In the genomic region with DNA sequence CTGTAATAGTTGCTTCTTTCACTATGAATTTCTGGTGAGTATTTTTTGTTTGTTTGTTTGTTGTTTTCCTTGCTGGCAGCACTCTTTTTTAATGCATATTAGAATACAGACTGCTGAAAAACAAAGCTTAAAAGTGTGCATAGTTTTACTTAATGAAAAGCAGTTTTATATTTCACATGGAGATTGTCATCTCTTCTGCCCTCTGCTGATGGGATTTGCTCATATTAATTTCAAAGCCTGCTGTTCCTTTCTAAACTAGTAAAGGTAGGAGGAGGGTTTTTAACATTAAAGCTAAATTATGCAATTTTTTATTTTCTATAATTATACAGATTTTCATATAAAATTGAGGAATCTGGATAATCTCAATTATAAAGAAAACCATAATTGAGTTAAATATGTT, we compare ENCODE assay signal across 11 cellular contexts.
DNase-seq lines count a peak whose midpoint lies in the region; TF ChIP-seq lines count a peak whose summit lies in the region.
"Had no signal": no experiment of that assay in that cellular context is flagged by ENCODE, and none has a peak within 500 bp of the region (broad histone marks: within the 10 kb centered on the region; RNA-seq: fewer than 3 reads in every experiment).

No MANE protein-coding gene starts in this region.

- H3K4me1 Mint-ChIP-seq in osteocyte (ENCODE audit: unreplicated experiment), result peaks cover 2% of the 10 kb centered on the region

- DNase-seq in DMS 273 (lab: John Stamatoyannopoulos, UW; ENCODE audit: unreplicated experiment) (peak; percentile 38), DMS 273 treated with DMSO at 0.1 percent for 48 hours (lab: John Stamatoyannopoulos, UW) (no peak), NCI-H2171 treated with DMSO at 0.1 percent for 48 hours (lab: John Stamatoyannopoulos, UW) (peak; percentile 36), choroid plexus epithelial cell (ENCODE audit: low read depth) (peak; percentile 54), osteocyte (ENCODE audit: extremely low spot score, unreplicated experiment) (no peak), NCI-H187 (lab: John Stamatoyannopoulos, UW) (no peak), GM13976 (ENCODE audit: low spot score) (no peak), NCI-H1417 treated with DMSO at 0.1 percent for 48 hours (lab: John Stamatoyannopoulos, UW) (no peak)
- DNase-seq: erythroblast, KBM-7 had no signal

- H3K27me3 Mint-ChIP-seq in osteocyte (ENCODE audit: unreplicated experiment), result no peaks in the 10 kb centered on the region

- no peak overlapping the region for H3K4me3 Mint-ChIP-seq in osteocyte (ENCODE audit: unreplicated experiment)

- H3K36me3 Mint-ChIP-seq in osteocyte (ENCODE audit: unreplicated experiment), result no peaks in the 10 kb centered on the region

- peak; percentile 55 for TF ChIP-seq CTCF in choroid plexus epithelial cell (conservative IDR thresholded peaks at IDR 0.05; ENCODE audit: low read depth, low read length)
- TF ChIP-seq CTCF in osteocyte (IDR thresholded peaks at IDR 0.05), result peak; percentile 76
- no peak for TF ChIP-seq CTCF in GM13976 (IDR thresholded peaks at IDR 0.05; ENCODE audit: borderline replicate concordance, control extremely low read depth, extremely low read depth, insufficient read depth, missing control alignments)

- H3K9me3 Mint-ChIP-seq in osteocyte (ENCODE audit: unreplicated experiment), result no peaks in the 10 kb centered on the region

- no peak overlapping the region for H3K4me3 ChIP-seq in choroid plexus epithelial cell (ENCODE audit: low read depth, low read length)
- H3K4me3 ChIP-seq: A549 had no signal

- H3K27ac Mint-ChIP-seq in osteocyte (ENCODE audit: unreplicated experiment), result no peak overlapping the region

- in situ Hi-C loops in GM13976 (cut with MboI; ENCODE audit: low sequenced_read_pairs, unreplicated experiment), result no loop called here

Comparison
In these comparisons a context has a peak if more than half of its experiments do, and no peak if none do; other contexts are left out.
1. DNase-seq: peak in DMS 273 (single experiment), NCI-H2171 treated with DMSO at 0.1 percent for 48 hours (single experiment) and choroid plexus epithelial cell (single experiment); none in DMS 273 treated with DMSO at 0.1 percent for 48 hours (single experiment), osteocyte (single experiment), NCI-H187 (0 of 2), GM13976 (single experiment) and NCI-H1417 treated with DMSO at 0.1 percent for 48 hours (single experiment).